Comparison of ENCODE assay signal across 15 cellular contexts in genomic region chr7:90896458-90896857, GRCh38.
DNase-seq lines count a peak whose midpoint lies in the region; ATAC-seq and TF ChIP-seq lines count a peak whose summit lies in the region.
"Had no signal": no experiment of that assay in that cellular context is flagged by ENCODE, and none has a peak within 500 bp of the region (broad histone marks: within the 10 kb centered on the region; RNA-seq: fewer than 3 reads in every experiment).

No MANE protein-coding gene starts in this region.

- H3K27ac Mint-ChIP-seq in MCF 10A (ENCODE audit: low read depth, unreplicated experiment), result no peak overlapping the region
- H3K27ac Mint-ChIP-seq: CD8-positive, alpha-beta memory T cell had no signal

- no peaks in the 10 kb centered on the region for H3K9me3 Mint-ChIP-seq in MCF 10A (ENCODE audit: unreplicated experiment)

- H3K27me3 ChIP-seq in breast epithelium, result no peaks in the 10 kb centered on the region
- H3K27me3 ChIP-seq: BLaER1 had no signal

- peaks cover 4% of the 10 kb centered on the region for H3K36me3 Mint-ChIP-seq in MCF 10A (ENCODE audit: insufficient read depth, unreplicated experiment)
- H3K36me3 Mint-ChIP-seq: CD8-positive, alpha-beta memory T cell had no signal

- intact Hi-C loops in MCF 10A (cut with micrococcal nuclease) (no loop called here), breast epithelium (cut with DNase I; ENCODE audit: low total_unique reads) (no loop called here)

- no peak for TF ChIP-seq POLR2A in breast epithelium (IDR thresholded peaks at IDR 0.05)

- CTCF ChIA-PET in MCF 10A (lab: Yijun Ruan, JAX), result no interaction called here

- DNase-seq in MCF 10A (ENCODE audit: unreplicated experiment), result peak; percentile 19
- no peak for DNase-seq in breast epithelium (ENCODE audit: low spot score in 2 of 2)
- DNase-seq in amniotic epithelial cell (ENCODE audit: low read depth), result peak; percentile 31
- DNase-seq in fibroblast of mammary gland (ENCODE audit: low read depth), result peak; percentile 28
- no peak for DNase-seq in activated CD8-positive, alpha-beta memory T cell treated with anti-CD3 and anti-CD28 coated beads, Interleukin-2, amount 50 U/mL, for 4 hours
- DNase-seq in NCI-H1436 treated with DMSO at 0.1 percent for 48 hours (lab: John Stamatoyannopoulos, UW), result no peak
- DNase-seq in kidney tubule cell (ENCODE audit: low spot score), result no peak
- DNase-seq: 8988T; AML-193; Caco-2; CD8-positive, alpha-beta memory T cell had no signal

- no peak overlapping the region for H3K4me3 ChIP-seq in breast epithelium
- H3K4me3 ChIP-seq in fibroblast of mammary gland (ENCODE audit: control insufficient read depth, low read depth, low read length), result no peak overlapping the region
- H3K4me3 ChIP-seq: BLaER1 had no signal

- H3K9me3 ChIP-seq in breast epithelium, result no peaks in the 10 kb centered on the region
- H3K9me3 ChIP-seq: BLaER1, Caco-2 had no signal

- BruUV-seq in MCF 10A (replicated peaks; lab: Mats Ljungman, UMichigan), result no TSS peak

- no peaks in the 10 kb centered on the region for H3K4me1 ChIP-seq in breast epithelium
- H3K4me1 ChIP-seq: BLaER1, Caco-2 had no signal

- H3K27ac ChIP-seq in breast epithelium, result no peak overlapping the region
- H3K27ac ChIP-seq: BLaER1, HL-60 had no signal

- no peaks in the 10 kb centered on the region for H3K27me3 Mint-ChIP-seq in MCF 10A (ENCODE audit: insufficient read depth, unreplicated experiment)
- H3K27me3 Mint-ChIP-seq: CD8-positive, alpha-beta memory T cell had no signal

- TF ChIP-seq CTCF in MCF 10A (IDR thresholded peaks at IDR 0.05; ENCODE audit: unreplicated experiment) (no peak), breast epithelium (IDR thresholded peaks at IDR 0.05) (no peak), fibroblast of mammary gland (conservative IDR thresholded peaks at IDR 0.05; ENCODE audit: control insufficient read depth, insufficient read depth, low read depth, low read length) (no peak)

- ATAC-seq in GM21447 (IDR thresholded peaks at IDR 0.05; ENCODE audit: unreplicated experiment), result no peak
- ATAC-seq: HCT116 had no signal

- POLR2A ChIA-PET in MCF 10A (lab: Yijun Ruan, JAX), result no interaction called here

- no peak overlapping the region for H3K4me3 Mint-ChIP-seq in MCF 10A (ENCODE audit: unreplicated experiment)
- H3K4me3 Mint-ChIP-seq: CD8-positive, alpha-beta memory T cell had no signal

- H3K4me1 Mint-ChIP-seq in MCF 10A (ENCODE audit: insufficient read depth, unreplicated experiment), result no peaks in the 10 kb centered on the region
- H3K4me1 Mint-ChIP-seq: CD8-positive, alpha-beta memory T cell had no signal

- no peaks in the 10 kb centered on the region for H3K36me3 ChIP-seq in breast epithelium

Comparison
In these comparisons a context has a peak if more than half of its experiments do, and no peak if none do; other contexts are left out.
1. DNase-seq: peak in MCF 10A (single experiment), amniotic epithelial cell (single experiment) and fibroblast of mammary gland (single experiment); none in breast epithelium (0 of 2), activated CD8-positive, alpha-beta memory T cell treated with anti-CD3 and anti-CD28 coated beads, Interleukin-2, amount 50 U/mL, for 4 hours (single experiment), NCI-H1436 treated with DMSO at 0.1 percent for 48 hours (single experiment) and kidney tubule cell (single experiment).